ENCODE assay signal across 33 cellular contexts in genomic region chr11:121111053-121111724, GRCh38. TPM values are rescaled to one million over a fixed set of nuclear protein-coding genes. Genes with fewer than 3 reads are reported as not detected.
"Had no signal": no experiment of that assay in that cellular context is flagged by ENCODE, and none has a peak within 500 bp of the region (broad histone marks: within the 10 kb centered on the region; RNA-seq: fewer than 3 reads in every experiment).

No MANE protein-coding gene starts in this region.

- H3K36me3 ChIP-seq: ascending aorta, breast epithelium, cardiac muscle cell, esophagus muscularis mucosa, gastroesophageal sphincter, WERI-Rb-1 had no signal

- DNase-seq: activated B cell treated with CpG ODN at 0.5 μM for 24 hours; activated CD4-positive, alpha-beta memory T cell treated with anti-CD3 and anti-CD28 coated beads, Interleukin-2, amount 10 ng/mL, durations not matched to agents 7 days and 5 days; activated CD4-positive, alpha-beta T cell treated with anti-CD3 and anti-CD28 coated beads for 36 hours; activated CD4-positive, alpha-beta T cell treated with anti-CD3 and anti-CD28 coated beads, Interleukin-2, amount 10 ng/mL, durations not matched to agents 24 days and 14 days; activated CD4-positive, alpha-beta T cell treated with anti-CD3 and anti-CD28 coated beads, Interleukin-2, amount 50 U/mL, for 4 hours; activated CD4-positive, CD25-positive, alpha-beta regulatory T cell treated with anti-CD3 and anti-CD28 coated beads, Interleukin-2, amount 50 U/mL, for 72 hours; activated CD8-positive, alpha-beta memory T cell treated with anti-CD3 and anti-CD28 coated beads, Interleukin-2, amount 50 U/mL, for 48 hours; activated gamma-delta T cell; activated naive CD4-positive, alpha-beta T cell; activated naive CD4-positive, alpha-beta T cell treated with anti-CD3 and anti-CD28 coated beads, Interleukin-2, amount 10 ng/mL, durations not matched to agents 7 days and 5 days; activated naive CD8-positive, alpha-beta T cell treated with anti-CD3 and anti-CD28 coated beads, Interleukin-2, amount 10 ng/mL, durations not matched to agents 7 days and 5 days; activated T-cell treated with anti-CD3 and anti-CD28 coated beads for 4 hours; activated T-cell treated with anti-CD3 and anti-CD28 coated beads, Interleukin-2, amount 50 U/mL, for 24 hours; activated T-cell treated with anti-CD3 and anti-CD28 coated beads, Interleukin-2, amount 50 U/mL, for 72 hours; dorsolateral prefrontal cortex; effector memory CD4-positive, alpha-beta T cell; erythroblast; foreskin keratinocyte; T-helper 1 cell; T-helper 17 cell; T1000; WERI-Rb-1 had no signal

- H3K4me3 ChIP-seq: ascending aorta, breast epithelium, cardiac muscle cell, coronary artery, dorsolateral prefrontal cortex, esophagus muscularis mucosa, gastroesophageal sphincter had no signal

- ATAC-seq: activated CD4-positive, alpha-beta T cell treated with anti-CD3 and anti-CD28 coated beads for 36 hours; activated naive CD4-positive, alpha-beta T cell treated with anti-CD3 and anti-CD28 coated beads, Interleukin-2, amount 50 U/mL, for 72 hours; activated T-cell treated with anti-CD3 and anti-CD28 coated beads, Interleukin-2, amount 50 U/mL, for 72 hours; foreskin keratinocyte; gastroesophageal sphincter; T-helper 17 cell had no signal

- H3K4me1 Mint-ChIP-seq: activated B cell treated with CpG ODN at 0.5 μM for 24 hours; activated CD4-positive, alpha-beta memory T cell treated with anti-CD3 and anti-CD28 coated beads, Interleukin-2, amount 10 ng/mL, durations not matched to agents 7 days and 5 days; activated CD4-positive, alpha-beta T cell treated with anti-CD3 and anti-CD28 coated beads for 36 hours; activated CD4-positive, alpha-beta T cell treated with anti-CD3 and anti-CD28 coated beads, Interleukin-2, amount 10 ng/mL, durations not matched to agents 24 days and 14 days; activated naive CD4-positive, alpha-beta T cell treated with anti-CD3 and anti-CD28 coated beads, Interleukin-2, amount 10 ng/mL, durations not matched to agents 7 days and 5 days; central memory CD8-positive, alpha-beta T cell had no signal

- H3K27ac Mint-ChIP-seq: activated B cell treated with CpG ODN at 0.5 μM for 24 hours; activated CD4-positive, alpha-beta memory T cell treated with anti-CD3 and anti-CD28 coated beads, Interleukin-2, amount 10 ng/mL, durations not matched to agents 7 days and 5 days; activated CD4-positive, alpha-beta T cell treated with anti-CD3 and anti-CD28 coated beads for 36 hours; activated CD4-positive, alpha-beta T cell treated with anti-CD3 and anti-CD28 coated beads, Interleukin-2, amount 10 ng/mL, durations not matched to agents 24 days and 14 days; activated naive CD4-positive, alpha-beta T cell treated with anti-CD3 and anti-CD28 coated beads, Interleukin-2, amount 10 ng/mL, durations not matched to agents 7 days and 5 days; activated naive CD4-positive, alpha-beta T cell treated with anti-CD3 and anti-CD28 coated beads, Interleukin-2, amount 50 U/mL, for 72 hours; activated naive CD8-positive, alpha-beta T cell treated with anti-CD3 and anti-CD28 coated beads, Interleukin-2, amount 10 ng/mL, durations not matched to agents 7 days and 5 days; activated T-cell treated with anti-CD3 and anti-CD28 coated beads, Interleukin-2, amount 50 U/mL, for 24 hours; activated T-cell treated with anti-CD3 and anti-CD28 coated beads, Interleukin-2, amount 50 U/mL, for 72 hours; dendritic cell treated with granulocyte-macrophage colony-stimulating factor and Interleukin-4, amounts not matched to agents 40 ng/mL and 50 ng/mL, for 4 days; T-helper 17 cell; T-helper 2 cell treated with Interferon-gamma antibody and Interleukin-4, amounts not matched to agents 5 μg/mL and 100 μg/mL, for 36 hours had no signal

- H3K9me3 ChIP-seq: ascending aorta, breast epithelium, esophagus muscularis mucosa, gastroesophageal sphincter had no signal

- H3K4me1 ChIP-seq: ascending aorta, breast epithelium, foreskin keratinocyte had no signal

- H3K36me3 Mint-ChIP-seq: activated naive CD4-positive, alpha-beta T cell treated with anti-CD3 and anti-CD28 coated beads, Interleukin-2, amount 10 ng/mL, durations not matched to agents 7 days and 5 days; activated naive CD4-positive, alpha-beta T cell treated with anti-CD3 and anti-CD28 coated beads, Interleukin-2, amount 50 U/mL, for 72 hours; activated naive CD8-positive, alpha-beta T cell treated with anti-CD3 and anti-CD28 coated beads, Interleukin-2, amount 10 ng/mL, durations not matched to agents 7 days and 5 days; brain had no signal

- H3K27me3 ChIP-seq: ascending aorta, breast epithelium, cardiac muscle cell, dorsolateral prefrontal cortex had no signal

- H3K9me3 Mint-ChIP-seq: activated B cell treated with CpG ODN at 0.5 μM for 24 hours; activated CD4-positive, alpha-beta memory T cell treated with anti-CD3 and anti-CD28 coated beads, Interleukin-2, amount 10 ng/mL, durations not matched to agents 7 days and 5 days; activated CD4-positive, alpha-beta T cell treated with anti-CD3 and anti-CD28 coated beads, Interleukin-2, amount 10 ng/mL, durations not matched to agents 24 days and 14 days; activated naive CD4-positive, alpha-beta T cell treated with anti-CD3 and anti-CD28 coated beads, Interleukin-2, amount 10 ng/mL, durations not matched to agents 7 days and 5 days; activated naive CD4-positive, alpha-beta T cell treated with anti-CD3 and anti-CD28 coated beads, Interleukin-2, amount 50 U/mL, for 72 hours; activated naive CD8-positive, alpha-beta T cell treated with anti-CD3 and anti-CD28 coated beads, Interleukin-2, amount 10 ng/mL, durations not matched to agents 7 days and 5 days; activated T-cell treated with anti-CD3 and anti-CD28 coated beads, Interleukin-2, amount 50 U/mL, for 24 hours; activated T-cell treated with anti-CD3 and anti-CD28 coated beads, Interleukin-2, amount 50 U/mL, for 72 hours; brain; central memory CD8-positive, alpha-beta T cell; dendritic cell treated with granulocyte-macrophage colony-stimulating factor and Interleukin-4, amounts not matched to agents 40 ng/mL and 50 ng/mL, for 4 days; T-helper 2 cell treated with Interferon-gamma antibody and Interleukin-4, amounts not matched to agents 5 μg/mL and 100 μg/mL, for 36 hours had no signal

- H3K27ac ChIP-seq: ascending aorta, breast epithelium, cardiac muscle cell, coronary artery, dorsolateral prefrontal cortex, esophagus muscularis mucosa, foreskin keratinocyte, gastroesophageal sphincter, WERI-Rb-1 had no signal

- H3K4me3 Mint-ChIP-seq: activated B cell treated with CpG ODN at 0.5 μM for 24 hours; activated CD4-positive, alpha-beta memory T cell treated with anti-CD3 and anti-CD28 coated beads, Interleukin-2, amount 10 ng/mL, durations not matched to agents 7 days and 5 days; activated CD4-positive, alpha-beta T cell treated with anti-CD3 and anti-CD28 coated beads for 36 hours; activated CD4-positive, alpha-beta T cell treated with anti-CD3 and anti-CD28 coated beads, Interleukin-2, amount 10 ng/mL, durations not matched to agents 24 days and 14 days; activated naive CD4-positive, alpha-beta T cell treated with anti-CD3 and anti-CD28 coated beads, Interleukin-2, amount 10 ng/mL, durations not matched to agents 7 days and 5 days; activated naive CD8-positive, alpha-beta T cell treated with anti-CD3 and anti-CD28 coated beads, Interleukin-2, amount 10 ng/mL, durations not matched to agents 7 days and 5 days; activated T-cell treated with anti-CD3 and anti-CD28 coated beads, Interleukin-2, amount 50 U/mL, for 24 hours; activated T-cell treated with anti-CD3 and anti-CD28 coated beads, Interleukin-2, amount 50 U/mL, for 72 hours; brain; central memory CD8-positive, alpha-beta T cell; dendritic cell treated with granulocyte-macrophage colony-stimulating factor and Interleukin-4, amounts not matched to agents 40 ng/mL and 50 ng/mL, for 4 days; T-helper 17 cell; T-helper 2 cell treated with Interferon-gamma antibody and Interleukin-4, amounts not matched to agents 5 μg/mL and 100 μg/mL, for 36 hours had no signal

RNA-seq across cellular contexts. Expression of gene TECTA, which starts 10.1 kb away (rescaled TPM):
- total RNA-seq: ascending aorta had no signal
